Comparison of ENCODE assay signal across 17 cellular contexts in the genomic region with DNA sequence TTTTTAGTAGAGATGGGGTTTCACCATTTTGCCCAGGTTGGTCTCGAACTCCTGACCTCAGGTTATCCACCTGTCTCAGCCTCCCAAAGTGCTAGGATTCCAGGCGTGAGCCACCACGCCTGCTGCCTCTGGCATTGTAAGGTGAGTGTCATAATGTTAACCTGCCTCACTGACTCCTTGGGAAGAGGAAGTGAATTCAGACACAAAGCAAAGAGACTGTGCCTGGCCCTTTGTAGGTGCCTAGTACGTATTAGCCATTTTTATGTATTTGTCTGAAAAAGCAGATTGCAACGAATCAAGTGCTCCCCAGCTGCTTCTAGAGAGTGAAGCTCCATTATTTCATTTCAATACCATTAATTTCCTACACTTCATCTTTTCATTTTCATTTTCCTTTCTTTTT.
DNase-seq lines count a peak whose midpoint lies in the region; ATAC-seq and TF ChIP-seq lines count a peak whose summit lies in the region.
"Had no signal": no experiment of that assay in that cellular context is flagged by ENCODE, and none has a peak within 500 bp of the region (broad histone marks: within the 10 kb centered on the region; RNA-seq: fewer than 3 reads in every experiment).

No MANE protein-coding gene starts in this region.

- no peaks in the 10 kb centered on the region for H3K9me3 ChIP-seq in MM.1S (replicated peaks; ENCODE audit: insufficient read depth, low read length)
- H3K9me3 ChIP-seq: Caco-2, HAP-1 had no signal

- no peak overlapping the region for H2AFZ ChIP-seq in MM.1S (ENCODE audit: low read length)

- no peaks in the 10 kb centered on the region for H3K36me3 ChIP-seq in MM.1S (replicated peaks; ENCODE audit: insufficient read depth, low read length)
- H3K36me3 ChIP-seq: HAP-1 had no signal

- H3K4me2 ChIP-seq in MM.1S (ENCODE audit: low read depth, low read length): no peak overlapping the region

- H4K20me1 ChIP-seq in MM.1S (ENCODE audit: insufficient read depth, low read length): no peaks in the 10 kb centered on the region

- H3K27ac ChIP-seq in C4-2B: peak overlapping the region; percentile 47
- peak overlapping the region; percentile 78 for H3K27ac ChIP-seq in VCaP
- H3K27ac ChIP-seq in MM.1S (ENCODE audit: low read length): no peak overlapping the region

- no peak for TF ChIP-seq CTCF in C4-2B (conservative IDR thresholded peaks at IDR 0.05)
- TF ChIP-seq CTCF in VCaP (conservative IDR thresholded peaks at IDR 0.05): no peak
- TF ChIP-seq CTCF in MM.1S (IDR thresholded peaks at IDR 0.05; ENCODE audit: low read length): no peak

- no peaks in the 10 kb centered on the region for H3K27me3 ChIP-seq in MM.1S (replicated peaks; ENCODE audit: insufficient read depth, low read length)

- DNase-seq in NCI-H1417 (lab: John Stamatoyannopoulos, UW) (peak in 2 of 3 experiments; percentile 28 to 69), NCI-H1417 treated with DMSO at 0.1 percent for 48 hours (lab: John Stamatoyannopoulos, UW) (no peak), MM.1S (no peak)
- DNase-seq in stimulated activated naive CD4-positive, alpha-beta T cell treated with Interleukin-2 at 50 U/mL for 16 hours (lab: John Stamatoyannopoulos, UW): no peak
- DNase-seq: C1 segment of cervical spinal cord; Caco-2; CD4-positive, CD25-positive, alpha-beta regulatory T cell; CD8-positive, alpha-beta T cell; DMS53; DMS79 treated with DMSO at 0.1 percent for 48 hours; GF-D8; GOT3; HFFc6 had no signal

- peak; percentile 65 for ATAC-seq in esophagus mucosa
- ATAC-seq: CD8-positive, alpha-beta T cell had no signal

- no peak overlapping the region for H3K4me3 ChIP-seq in MM.1S (ENCODE audit: low read length)
- H3K4me3 ChIP-seq: HAP-1 had no signal

- H3K79me2 ChIP-seq in MM.1S (ENCODE audit: low read length): no peaks in the 10 kb centered on the region

- H3K4me1 ChIP-seq in MM.1S (ENCODE audit: low read length): no peaks in the 10 kb centered on the region
- H3K4me1 ChIP-seq: Caco-2, HAP-1 had no signal

- H3K9me2 ChIP-seq in MM.1S (replicated peaks; ENCODE audit: insufficient read depth, low read length): no peaks in the 10 kb centered on the region

- H3K9ac ChIP-seq in MM.1S (ENCODE audit: low read length): no peak overlapping the region

- no peaks in the 10 kb centered on the region for H3F3A ChIP-seq in MM.1S (ENCODE audit: insufficient read depth, low read length)

Comparison
In these comparisons a context has a peak if more than half of its experiments do, and no peak if none do; other contexts are left out.
1. DNase-seq: peak in NCI-H1417 (2 of 3); none in NCI-H1417 treated with DMSO at 0.1 percent for 48 hours (single experiment), MM.1S (single experiment) and stimulated activated naive CD4-positive, alpha-beta T cell treated with Interleukin-2 at 50 U/mL for 16 hours (single experiment).